Comparison of ENCODE assay signal across 22 cellular contexts in genomic region chr6:72861059-72861458, GRCh38.
DNase-seq lines count a peak whose midpoint lies in the region; ATAC-seq and TF ChIP-seq lines count a peak whose summit lies in the region.
"Had no signal": no experiment of that assay in that cellular context is flagged by ENCODE, and none has a peak within 500 bp of the region (broad histone marks: within the 10 kb centered on the region; RNA-seq: fewer than 3 reads in every experiment).

No MANE protein-coding gene starts in this region.

- no peaks in the 10 kb centered on the region for H3K9me2 ChIP-seq in PC-3 (replicated peaks; ENCODE audit: low read length)

- H3K27me3 ChIP-seq in ascending aorta (no peaks in the 10 kb centered on the region), thoracic aorta (replicated peaks; ENCODE audit: insufficient read depth) (no peaks in the 10 kb centered on the region), PC-3 (ENCODE audit: low read length) (no peaks in the 10 kb centered on the region)
- H3K27me3 ChIP-seq: adrenal gland, BLaER1 had no signal

- CTCF ChIA-PET in PC-3 (lab: Charles Lee), result no interaction called here
- CTCF ChIA-PET in activated CD8-positive, alpha-beta memory T cell treated with anti-CD3 and anti-CD28 coated beads, Interleukin-2, amount 10 ng/mL, durations not matched to agents 7 days and 5 days (lab: Charles Lee), result no interaction called here

- H3K27ac Mint-ChIP-seq in activated CD8-positive, alpha-beta memory T cell treated with anti-CD3 and anti-CD28 coated beads, Interleukin-2, amount 10 ng/mL, durations not matched to agents 7 days and 5 days, result no peak overlapping the region

- peak overlapping the region; percentile 58 to 86 for H3K27ac ChIP-seq in ascending aorta
- H3K27ac ChIP-seq in thoracic aorta, result peak overlapping the region; percentile 65 to 76
- no peak overlapping the region for H3K27ac ChIP-seq in PC-3 (ENCODE audit: low read length)
- H3K27ac ChIP-seq: adrenal gland, BLaER1 had no signal

- H3K79me2 ChIP-seq in PC-3 (ENCODE audit: low read length), result no peaks in the 10 kb centered on the region

- peaks cover 9 to 30% of the 10 kb centered on the region in 2 donors for H3K4me1 ChIP-seq in ascending aorta
- H3K4me1 ChIP-seq in thoracic aorta (ENCODE audit: control insufficient read depth in 1 of 2, low read depth in 2 of 2), result peaks cover 46 to 60% of the 10 kb centered on the region in 2 donors
- peaks cover 18% of the 10 kb centered on the region for H3K4me1 ChIP-seq in PC-3 (ENCODE audit: insufficient read depth, low read length)
- H3K4me1 ChIP-seq: adrenal gland, Caco-2 had no signal

- no peaks in the 10 kb centered on the region for H3K9me3 ChIP-seq in ascending aorta
- H3K9me3 ChIP-seq in thoracic aorta, result no peaks in the 10 kb centered on the region
- H3K9me3 ChIP-seq in PC-3 (ENCODE audit: low read length), result no peaks in the 10 kb centered on the region
- H3K9me3 ChIP-seq: adrenal gland, BLaER1, Caco-2 had no signal

- no peak overlapping the region for H3K4me2 ChIP-seq in PC-3 (ENCODE audit: low read length)
- H3K4me2 ChIP-seq: BLaER1 had no signal

- no peak overlapping the region for H3K4me3 ChIP-seq in ascending aorta
- no peak overlapping the region for H3K4me3 ChIP-seq in thoracic aorta
- no peak overlapping the region for H3K4me3 ChIP-seq in PC-3 (ENCODE audit: low read length)
- H3K4me3 ChIP-seq: adrenal gland, BLaER1 had no signal

- no peaks in the 10 kb centered on the region for H3K27me3 Mint-ChIP-seq in activated CD8-positive, alpha-beta memory T cell treated with anti-CD3 and anti-CD28 coated beads, Interleukin-2, amount 10 ng/mL, durations not matched to agents 7 days and 5 days
- H3K27me3 Mint-ChIP-seq: stimulated activated naive CD8-positive, alpha-beta T cell treated with anti-CD3 and anti-CD28 coated beads, Interleukin-15, amount 100 ng/mL, for 72 hours had no signal

- H2AFZ ChIP-seq in PC-3 (ENCODE audit: low read length), result no peak overlapping the region

- peaks cover 6% of the 10 kb centered on the region for H3K4me1 Mint-ChIP-seq in activated CD8-positive, alpha-beta memory T cell treated with anti-CD3 and anti-CD28 coated beads, Interleukin-2, amount 10 ng/mL, durations not matched to agents 7 days and 5 days

- no peaks in the 10 kb centered on the region for H3K9me3 Mint-ChIP-seq in activated CD8-positive, alpha-beta memory T cell treated with anti-CD3 and anti-CD28 coated beads, Interleukin-2, amount 10 ng/mL, durations not matched to agents 7 days and 5 days (ENCODE audit: low read depth)
- H3K9me3 Mint-ChIP-seq: nephron progenitor cell; stimulated activated naive CD8-positive, alpha-beta T cell treated with anti-CD3 and anti-CD28 coated beads, Interleukin-15, amount 100 ng/mL, for 72 hours had no signal

- TF ChIP-seq CTCF in ascending aorta (IDR thresholded peaks at IDR 0.05), result no peak
- no peak for TF ChIP-seq CTCF in thoracic aorta (IDR thresholded peaks at IDR 0.05)
- TF ChIP-seq CTCF in PC-3 (conservative IDR thresholded peaks at IDR 0.05; ENCODE audit: low read depth, low read length), result no peak

- H3K36me3 ChIP-seq in ascending aorta (no peaks in the 10 kb centered on the region), thoracic aorta (no peaks in the 10 kb centered on the region), PC-3 (ENCODE audit: low read depth, low read length) (no peaks in the 10 kb centered on the region)
- H3K36me3 ChIP-seq: adrenal gland, BLaER1 had no signal

- ATAC-seq in thoracic aorta (ENCODE audit: insufficient number of reproducible peaks, low FRiP score, low read depth), result no peak
- no peak for ATAC-seq in PC-3
- ATAC-seq in activated CD8-positive, alpha-beta memory T cell treated with anti-CD3 and anti-CD28 coated beads, Interleukin-2, amount 10 ng/mL, durations not matched to agents 7 days and 5 days, result no peak
- ATAC-seq: stimulated activated naive CD8-positive, alpha-beta T cell treated with anti-CD3 and anti-CD28 coated beads, Interleukin-15, amount 100 ng/mL, for 72 hours had no signal

- intact Hi-C loops in ascending aorta (cut with DNase I), result loop anchor here (5.0 kb wide), 4 partner anchors 49 to 239 kb away; partner anchors contain the start of gene KCNQ5
- intact Hi-C loops in PC-3 (cut with micrococcal nuclease), result loop anchor here (5.0 kb wide), 1 partner anchor 271 kb away; no protein-coding TSS in a partner anchor

- H3K36me3 Mint-ChIP-seq in activated CD8-positive, alpha-beta memory T cell treated with anti-CD3 and anti-CD28 coated beads, Interleukin-2, amount 10 ng/mL, durations not matched to agents 7 days and 5 days, result no peaks in the 10 kb centered on the region

- no peak overlapping the region for H3K4me3 Mint-ChIP-seq in activated CD8-positive, alpha-beta memory T cell treated with anti-CD3 and anti-CD28 coated beads, Interleukin-2, amount 10 ng/mL, durations not matched to agents 7 days and 5 days
- H3K4me3 Mint-ChIP-seq: nephron progenitor cell; stimulated activated naive CD8-positive, alpha-beta T cell treated with anti-CD3 and anti-CD28 coated beads, Interleukin-15, amount 100 ng/mL, for 72 hours had no signal

- no peaks in the 10 kb centered on the region for H3F3A ChIP-seq in PC-3 (ENCODE audit: low read length, unreplicated experiment)

- H3K9ac ChIP-seq in PC-3 (ENCODE audit: low read length), result no peak overlapping the region
- H3K9ac ChIP-seq: BLaER1 had no signal

- no peaks in the 10 kb centered on the region for H4K20me1 ChIP-seq in PC-3 (ENCODE audit: low read length)

- DNase-seq in HCEC 1CT (peak; percentile 60), ascending aorta (ENCODE audit: low spot score in 2 of 2) (no peak), medulla oblongata (ENCODE audit: extremely low spot score) (peak; percentile 21), thoracic aorta (ENCODE audit: low spot score) (no peak), hepatic stellate cell (ENCODE audit: low spot score) (no peak), PC-3 (no peak)
- no peak for DNase-seq in activated CD8-positive, alpha-beta memory T cell treated with anti-CD3 and anti-CD28 coated beads, Interleukin-2, amount 10 ng/mL, durations not matched to agents 7 days and 5 days
- DNase-seq: activated CD4-positive, alpha-beta T cell treated with anti-CD3 and anti-CD28 coated beads for 4 hours; adrenal gland; Caco-2; central memory CD4-positive, alpha-beta T cell; DND-41; mesendoderm; NCI-H1694; NCI-H82; nephron progenitor cell; OCI-M1; SHP77 treated with DMSO at 0.1 percent for 48 hours; stimulated activated CD4-positive, alpha-beta T cell treated with anti-CD3 and anti-CD28 coated beads, Interleukin-4, amount 100 ng/mL, for 4 hours; stimulated activated naive CD8-positive, alpha-beta T cell treated with anti-CD3 and anti-CD28 coated beads, Interleukin-15, amount 100 ng/mL, for 72 hours; trophoblast cell had no signal

- POLR2A ChIA-PET in PC-3 (lab: Charles Lee; ENCODE audit: unreplicated experiment), result no interaction called here

- no TSS peak for BruUV-seq in PC-3 (replicated peaks; lab: Mats Ljungman, UMichigan)

Comparison
In these comparisons a context has a peak if more than half of its experiments do, and no peak if none do; other contexts are left out.
1. DNase-seq: peak in HCEC 1CT (single experiment) and medulla oblongata (single experiment); none in ascending aorta (0 of 2), thoracic aorta (single experiment), hepatic stellate cell (single experiment), PC-3 (single experiment) and activated CD8-positive, alpha-beta memory T cell treated with anti-CD3 and anti-CD28 coated beads, Interleukin-2, amount 10 ng/mL, durations not matched to agents 7 days and 5 days (single experiment).